Comparison of ENCODE assay signal across 30 cellular contexts in the genomic region with DNA sequence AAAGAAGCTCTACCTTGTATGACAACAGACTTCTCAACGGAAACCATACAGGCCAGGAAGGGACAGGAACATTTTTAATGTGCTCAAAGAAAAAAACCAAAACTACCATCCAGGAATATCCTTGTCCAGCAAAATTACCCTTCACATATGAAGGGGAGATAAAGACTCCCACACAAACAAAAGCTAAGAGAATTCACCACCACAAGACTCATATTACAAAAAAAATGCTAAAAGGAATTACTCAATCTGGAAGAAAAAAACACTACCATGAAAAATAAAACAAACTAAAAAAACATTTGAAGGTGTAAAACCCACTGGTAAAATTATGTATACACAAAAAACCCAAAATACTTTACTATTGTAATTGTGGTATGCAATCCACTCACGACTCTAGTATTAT. TPM values are rescaled to one million over a fixed set of nuclear protein-coding genes. Genes with fewer than 3 reads are reported as not detected.
A peak's percentile ranks its signal among the peaks of the same experiment; 100 is the strongest.
DNase-seq lines count a peak whose midpoint lies in the region; ATAC-seq and TF ChIP-seq lines count a peak whose summit lies in the region.
"Had no signal": no experiment of that assay in that cellular context is flagged by ENCODE, and none has a peak within 500 bp of the region (broad histone marks: within the 10 kb centered on the region; RNA-seq: fewer than 3 reads in every experiment).

No MANE protein-coding gene starts in this region.

- H3K4me3 Mint-ChIP-seq in MCF 10A (ENCODE audit: unreplicated experiment) (no peak overlapping the region), endothelial cell (ENCODE audit: unreplicated experiment) (peak overlapping the region; percentile 21), natural killer cell (peak overlapping the region; percentile 71), glutamatergic neuron (ENCODE audit: unreplicated experiment) (no peak overlapping the region)
- H3K4me3 Mint-ChIP-seq: CD14-positive monocyte had no signal

- H3K9me3 Mint-ChIP-seq in MCF 10A (ENCODE audit: unreplicated experiment) (peaks cover 21% of the 10 kb centered on the region), endothelial cell (ENCODE audit: unreplicated experiment) (peaks cover 6% of the 10 kb centered on the region), natural killer cell (peaks cover 4 to 19% of the 10 kb centered on the region in 2 donors), glutamatergic neuron (ENCODE audit: unreplicated experiment) (peaks cover 13% of the 10 kb centered on the region)

- no peak overlapping the region for H3K9ac ChIP-seq in mammary epithelial cell (ENCODE audit: insufficient read depth, low read length)
- H3K9ac ChIP-seq: KMS-11 had no signal

- no peak overlapping the region for H3K4me3 ChIP-seq in mammary epithelial cell (replicated peaks in 1 of 3; ENCODE audit: insufficient read depth in 1 of 3, low read depth in 2 of 3, low read length in 3 of 3)
- no peak overlapping the region for H3K4me3 ChIP-seq in tibial nerve
- H3K4me3 ChIP-seq: GM12878 had no signal

- in situ Hi-C loops in mammary epithelial cell (cut with MboI; ENCODE audit: low sequenced_read_pairs in 2 of 2): no loop called here

- H3K27ac Mint-ChIP-seq in MCF 10A (ENCODE audit: low read depth, unreplicated experiment) (peak overlapping the region; percentile 42), endothelial cell (ENCODE audit: unreplicated experiment) (no peak overlapping the region), natural killer cell (peak overlapping the region; percentile 57 to 63), glutamatergic neuron (ENCODE audit: unreplicated experiment) (no peak overlapping the region)
- H3K27ac Mint-ChIP-seq: IgD-negative memory B cell had no signal

- H3K4me1 ChIP-seq in mammary epithelial cell (ENCODE audit: insufficient read depth, low read length) (no peaks in the 10 kb centered on the region), tibial nerve (no peaks in the 10 kb centered on the region)

- TF ChIP-seq POLR2A in tibial nerve (IDR thresholded peaks at IDR 0.05): no peak

- TF ChIP-seq CTCF in MCF 10A (IDR thresholded peaks at IDR 0.05; ENCODE audit: unreplicated experiment) (no peak), mammary epithelial cell (conservative IDR thresholded peaks at IDR 0.05 in 1 of 2, IDR thresholded peaks at IDR 0.05 in 1 of 2; ENCODE audit: extremely low read depth in 1 of 2, insufficient read depth in 1 of 2, low read depth in 1 of 2, low read length in 2 of 2) (no peak), endothelial cell (IDR thresholded peaks at IDR 0.05; ENCODE audit: unreplicated experiment) (no peak), natural killer cell (IDR thresholded peaks at IDR 0.05) (no peak), glutamatergic neuron (IDR thresholded peaks at IDR 0.05; ENCODE audit: partially characterized antibody, unreplicated experiment) (no peak), tibial nerve (IDR thresholded peaks at IDR 0.05) (no peak)

- H3K79me2 ChIP-seq in mammary epithelial cell (ENCODE audit: insufficient read depth, low read length): peaks cover 100% of the 10 kb centered on the region

- H3K4me2 ChIP-seq in mammary epithelial cell (ENCODE audit: insufficient read depth, low read depth, low read length): no peak overlapping the region
- H3K4me2 ChIP-seq: KMS-11 had no signal

- H3K36me3 Mint-ChIP-seq in MCF 10A (ENCODE audit: insufficient read depth, unreplicated experiment): peaks cover 44% of the 10 kb centered on the region
- H3K36me3 Mint-ChIP-seq in endothelial cell (ENCODE audit: low read depth, unreplicated experiment): peaks cover 54% of the 10 kb centered on the region
- H3K36me3 Mint-ChIP-seq in natural killer cell: peaks cover 48% of the 10 kb centered on the region
- peaks cover 44% of the 10 kb centered on the region for H3K36me3 Mint-ChIP-seq in glutamatergic neuron (ENCODE audit: unreplicated experiment)

- no TSS peak for BruUV-seq in MCF 10A (replicated peaks; lab: Mats Ljungman, UMichigan)
- BruUV-seq in mammary epithelial cell (replicated peaks; lab: Mats Ljungman, UMichigan): no TSS peak

- TF ChIP-seq EP300 in tibial nerve (IDR thresholded peaks at IDR 0.05): no peak

- ATAC-seq in natural killer cell: no peak
- ATAC-seq: GM12878 had no signal

- dilution Hi-C loops in mammary epithelial cell (cut with HindIII; ENCODE audit: low sequenced_read_pairs): loop anchor here (5.0 to 10.0 kb wide), 2 partner anchors 64 to 271 kb away; no protein-coding TSS in a partner anchor

- H3K27me3 Mint-ChIP-seq in MCF 10A (ENCODE audit: insufficient read depth, unreplicated experiment) (no peaks in the 10 kb centered on the region), endothelial cell (ENCODE audit: unreplicated experiment) (no peaks in the 10 kb centered on the region), natural killer cell (ENCODE audit: low read depth in 2 of 2) (no peaks in the 10 kb centered on the region), glutamatergic neuron (ENCODE audit: unreplicated experiment) (peaks cover 4% of the 10 kb centered on the region)
- H3K27me3 Mint-ChIP-seq: CD8-positive, alpha-beta memory T cell; IgD-negative memory B cell had no signal

- WGBS in mammary epithelial cell (ENCODE audit: low coverage, missing lambda C conversion rate): 100% methylated on average over 2 of the region's 2 CpGs
- WGBS in tibial nerve, 2 donors: 90 to 93% methylated on average over 2 of the region's 2 CpGs

- intact Hi-C loops in MCF 10A (cut with micrococcal nuclease): no loop called here
- intact Hi-C loops in mammary epithelial cell (cut with micrococcal nuclease): no loop called here
- intact Hi-C loops in natural killer cell (cut with micrococcal nuclease): no loop called here

- CTCF ChIA-PET in MCF 10A (lab: Yijun Ruan, JAX) (interaction anchor here (0.8 to 1.4 kb wide), 2 partner anchors 15 to 16 kb away, joined by 3 to 8 read pairs; no protein-coding TSS in a partner anchor), mammary epithelial cell (lab: Charles Lee; ENCODE audit: low non-redundant PET) (no interaction called here)

- POLR2A ChIA-PET in MCF 10A (lab: Yijun Ruan, JAX): interaction anchor here (1.9 kb wide), 1 partner anchor 27 kb away, joined by 4 read pairs; no protein-coding TSS in a partner anchor

- H3K36me3 ChIP-seq in mammary epithelial cell (ENCODE audit: insufficient read depth, low read length): peaks cover 4% of the 10 kb centered on the region
- H3K36me3 ChIP-seq in tibial nerve: peaks cover 0 to 26% (median 0%) of the 10 kb centered on the region in 3 donors

- H3K4me1 Mint-ChIP-seq in MCF 10A (ENCODE audit: insufficient read depth, unreplicated experiment) (peaks cover 12% of the 10 kb centered on the region), endothelial cell (ENCODE audit: unreplicated experiment) (peaks cover 7% of the 10 kb centered on the region), natural killer cell (peaks cover 52 to 58% of the 10 kb centered on the region in 2 donors), glutamatergic neuron (ENCODE audit: low read depth, unreplicated experiment) (no peaks in the 10 kb centered on the region)

- no peak overlapping the region for H2AFZ ChIP-seq in mammary epithelial cell (ENCODE audit: low read depth, low read length)

- DNase-seq in MCF 10A (ENCODE audit: unreplicated experiment) (no peak), mammary epithelial cell (no peak), endothelial cell (ENCODE audit: low spot score) (no peak), natural killer cell (no peak), glutamatergic neuron (no peak), tibial nerve (ENCODE audit: low spot score in 2 of 2) (no peak), cerebellar cortex (ENCODE audit: low spot score) (no peak), activated gamma-delta T cell treated with Interleukin-2 at 50 U/mL for 16 hours (no peak)
- DNase-seq: ACHN; BE2C; CD8-positive, alpha-beta memory T cell; DMS 273 treated with DMSO at 0.1 percent for 48 hours; DMS79; EL; GDM1; GOT3; HCEC 1CT; NCI-H1105 treated with DMSO at 0.1 percent for 48 hours; NCI-H146; NCI-H1930; NCI-H2107; NCI-H446; NCI-H524 treated with DMSO at 0.1 percent for 48 hours; NCI-H774; SIG-M5 had no signal

- H3K27ac ChIP-seq in mammary epithelial cell (ENCODE audit: insufficient read depth, low read depth, low read length) (no peak overlapping the region), tibial nerve (no peak overlapping the region)
- H3K27ac ChIP-seq: 22Rv1, KMS-11 had no signal

- H3K9me3 ChIP-seq in mammary epithelial cell (replicated peaks; ENCODE audit: insufficient read depth, low read length): peaks cover 22% of the 10 kb centered on the region
- peaks cover 0 to 53% (median 9%) of the 10 kb centered on the region in 4 donors for H3K9me3 ChIP-seq in tibial nerve

- H3K27me3 ChIP-seq in mammary epithelial cell (ENCODE audit: insufficient read depth, low read length): no peaks in the 10 kb centered on the region
- no peaks in the 10 kb centered on the region for H3K27me3 ChIP-seq in tibial nerve
- H3K27me3 ChIP-seq: BE2C had no signal

- no peaks in the 10 kb centered on the region for H4K20me1 ChIP-seq in mammary epithelial cell (ENCODE audit: insufficient read depth, low read length)

RNA-seq across cellular contexts. Expression of a gene that starts 57.2 kb away (rescaled TPM):
- 121 and 129 TPM in 2 replicates for total RNA-seq in MCF 10A (2022)
- 100 to 1,000 TPM; 115 to 157 TPM for total RNA-seq in mammary epithelial cell
- polyA plus RNA-seq in mammary epithelial cell: 32.9 TPM
- 172 TPM for polyA minus RNA-seq in mammary epithelial cell
- total RNA-seq in endothelial cell (ENCODE audit: unreplicated experiment): 75.5 TPM
- total RNA-seq in natural killer cell: 10 to 100 TPM; 82.0 to 91.8 (median 89.0) TPM
- 66.0 TPM for total RNA-seq in glutamatergic neuron (ENCODE audit: unreplicated experiment)
- total RNA-seq in tibial nerve: 10 to 100 TPM; 49.2 to 94.0 (median 71.1) TPM

Comparison
In these comparisons a context has a peak if more than half of its experiments do, and no peak if none do; other contexts are left out.
1. H3K27ac Mint-ChIP-seq: peak in MCF 10A (single experiment) and natural killer cell (2 of 2); none in endothelial cell (single experiment) and glutamatergic neuron (single experiment).
2. H3K4me3 Mint-ChIP-seq: peak in endothelial cell (single experiment) and natural killer cell (single experiment); none in MCF 10A (single experiment) and glutamatergic neuron (single experiment).